20 cellular contexts compared by ENCODE assay signal in genomic region chr1:40583980-40584379, GRCh38. TPM values are rescaled to one million over a fixed set of nuclear protein-coding genes. Genes with fewer than 3 reads are reported as not detected.
A peak's percentile ranks its signal among the peaks of the same experiment; 100 is the strongest.
DNase-seq lines count a peak whose midpoint lies in the region; ATAC-seq, FAIRE-seq and TF ChIP-seq lines count a peak whose summit lies in the region.
"Had no signal": no experiment of that assay in that cellular context is flagged by ENCODE, and none has a peak within 500 bp of the region (broad histone marks: within the 10 kb centered on the region; RNA-seq: fewer than 3 reads in every experiment).

No MANE protein-coding gene starts in this region.

- H2BK5ac ChIP-seq in IMR-90 (ENCODE audit: low read depth, low read length, poor library complexity, severe bottlenecking): no peak overlapping the region

- no peak overlapping the region for H4K8ac ChIP-seq in IMR-90 (ENCODE audit: low read depth in 2 of 2, low read length in 2 of 2)

- H3K56ac ChIP-seq in IMR-90 (ENCODE audit: extremely low read depth, insufficient read depth, low read length): no peak overlapping the region

- H3K4me3 ChIP-seq in IMR-90 (ENCODE audit: insufficient read depth, low read depth, low read length) (no peak overlapping the region), astrocyte (ENCODE audit: insufficient read depth, low read depth, low read length) (no peak overlapping the region), osteoblast (ENCODE audit: insufficient read depth, low read length) (no peak overlapping the region)
- H3K4me3 ChIP-seq: Peyer's patch, transverse colon had no signal

- H3K9ac ChIP-seq in IMR-90 (ENCODE audit: low read depth, low read length): no peak overlapping the region
- H3K9ac ChIP-seq in astrocyte (ENCODE audit: low read length): no peak overlapping the region

- dilution Hi-C loops in IMR-90 (cut with HindIII; ENCODE audit: low sequenced_read_pairs, unreplicated experiment): no loop called here

- H3K79me2 ChIP-seq in astrocyte (ENCODE audit: insufficient read depth, low read length): no peaks in the 10 kb centered on the region
- no peaks in the 10 kb centered on the region for H3K79me2 ChIP-seq in osteoblast (ENCODE audit: insufficient read depth, low read length)

- TF ChIP-seq CTCF in IMR-90 (conservative IDR thresholded peaks at IDR 0.05; ENCODE audit: low read depth, low read length) (no peak), astrocyte (IDR thresholded peaks at IDR 0.05; ENCODE audit: insufficient read depth, low read depth, low read length) (no peak), osteoblast (IDR thresholded peaks at IDR 0.05; ENCODE audit: extremely low read depth, low read depth, low read length) (no peak)

- peaks cover 9% of the 10 kb centered on the region for H3K27me3 Mint-ChIP-seq in activated CD4-positive, alpha-beta T cell treated with anti-CD3 and anti-CD28 coated beads, Interleukin-2, amount 10 ng/mL, durations not matched to agents 7 days and 5 days
- peaks cover 16% of the 10 kb centered on the region for H3K27me3 Mint-ChIP-seq in astrocyte (ENCODE audit: low read depth, unreplicated experiment)

- ATAC-seq in IMR-90 (ENCODE audit: low read depth) (peak; percentile 21; the same call in 1 of the 2 replicates), GM18909 (IDR thresholded peaks at IDR 0.05; ENCODE audit: poor library complexity, unreplicated experiment) (no peak), HG02642 (IDR thresholded peaks at IDR 0.05; ENCODE audit: poor library complexity, unreplicated experiment) (no peak)
- ATAC-seq: naive thymus-derived CD4-positive, alpha-beta T cell had no signal

- no peak overlapping the region for H2AK9ac ChIP-seq in IMR-90 (replicated peaks; ENCODE audit: low read depth, low read length, poor library complexity)

- no peak overlapping the region for H2BK120ac ChIP-seq in IMR-90 (ENCODE audit: low read depth, low read length)

- H2BK20ac ChIP-seq in IMR-90 (ENCODE audit: low read depth, low read length): no peak overlapping the region

- no peak overlapping the region for H2AK5ac ChIP-seq in IMR-90 (ENCODE audit: low read depth, low read length)

- H3K9me1 ChIP-seq in IMR-90 (ENCODE audit: insufficient read depth, low read length): no peaks in the 10 kb centered on the region

- no TSS peak for BruUV-seq in IMR-90 (replicated peaks; lab: Mats Ljungman, UMichigan)

- H2AFZ ChIP-seq in IMR-90 (replicated peaks; ENCODE audit: low read length, poor library complexity): no peak overlapping the region
- no peak overlapping the region for H2AFZ ChIP-seq in astrocyte (ENCODE audit: low read depth, low read length)
- no peak overlapping the region for H2AFZ ChIP-seq in osteoblast (ENCODE audit: low read length)

- no peak overlapping the region for H4K91ac ChIP-seq in IMR-90 (ENCODE audit: insufficient read depth, low read depth, low read length)

- H3K18ac ChIP-seq in IMR-90 (ENCODE audit: low read depth, low read length): no peak overlapping the region

- no peak overlapping the region for H3K4ac ChIP-seq in IMR-90 (ENCODE audit: low read depth, low read length)

- in situ Hi-C loops in IMR-90 (cut with MboI; ENCODE audit: low sequenced_read_pairs): no loop called here

- no peak for TF ChIP-seq POLR2A in IMR-90 (IDR thresholded peaks at IDR 0.05; ENCODE audit: low read depth, low read length)

- H4K20me1 ChIP-seq in IMR-90 (ENCODE audit: insufficient read depth, low read length) (no peaks in the 10 kb centered on the region), astrocyte (ENCODE audit: insufficient read depth, low read length) (no peaks in the 10 kb centered on the region), osteoblast (ENCODE audit: insufficient read depth, low read length) (no peaks in the 10 kb centered on the region)

- H3K4me2 ChIP-seq in IMR-90 (ENCODE audit: low read depth, low read length): no peak overlapping the region
- peak overlapping the region; percentile 4 for H3K4me2 ChIP-seq in astrocyte (ENCODE audit: low read length)
- H3K4me2 ChIP-seq in osteoblast (ENCODE audit: insufficient read depth, low read length): peak overlapping the region; percentile 26

- H3K27ac ChIP-seq in IMR-90 (ENCODE audit: insufficient read depth, low read length) (no peak overlapping the region), astrocyte (ENCODE audit: low read depth, low read length) (no peak overlapping the region), osteoblast (ENCODE audit: low read depth, low read length) (no peak overlapping the region)
- H3K27ac ChIP-seq: Peyer's patch, transverse colon had no signal

- H3K4me1 ChIP-seq in IMR-90 (ENCODE audit: control insufficient read depth, insufficient read depth, low read length) (no peaks in the 10 kb centered on the region), astrocyte (ENCODE audit: insufficient read depth, low read length) (peaks cover 11% of the 10 kb centered on the region), osteoblast (ENCODE audit: insufficient read depth, low read length) (peaks cover 18% of the 10 kb centered on the region)
- H3K4me1 ChIP-seq: Peyer's patch, transverse colon had no signal

- H3K9me3 ChIP-seq in IMR-90 (ENCODE audit: control insufficient read depth, insufficient read depth, low read length): no peaks in the 10 kb centered on the region
- no peaks in the 10 kb centered on the region for H3K9me3 ChIP-seq in astrocyte (ENCODE audit: insufficient read depth, low read depth, low read length)
- H3K9me3 ChIP-seq in osteoblast (ENCODE audit: low read depth, low read length): no peaks in the 10 kb centered on the region
- H3K9me3 ChIP-seq: Peyer's patch, transverse colon had no signal

- H3K36me3 Mint-ChIP-seq in activated CD4-positive, alpha-beta T cell treated with anti-CD3 and anti-CD28 coated beads, Interleukin-2, amount 10 ng/mL, durations not matched to agents 7 days and 5 days (ENCODE audit: low read depth): no peaks in the 10 kb centered on the region
- H3K36me3 Mint-ChIP-seq in astrocyte (ENCODE audit: low read depth, unreplicated experiment): no peaks in the 10 kb centered on the region
- H3K36me3 Mint-ChIP-seq: brain; CD4-positive, CD25-positive, alpha-beta regulatory T cell; naive thymus-derived CD4-positive, alpha-beta T cell had no signal

- peaks cover 3% of the 10 kb centered on the region for H3K4me1 Mint-ChIP-seq in activated CD4-positive, alpha-beta T cell treated with anti-CD3 and anti-CD28 coated beads, Interleukin-2, amount 10 ng/mL, durations not matched to agents 7 days and 5 days
- peaks cover 15% of the 10 kb centered on the region for H3K4me1 Mint-ChIP-seq in astrocyte (ENCODE audit: low read depth, unreplicated experiment)
- H3K4me1 Mint-ChIP-seq: brain; naive thymus-derived CD4-positive, alpha-beta T cell had no signal

- H3K79me1 ChIP-seq in IMR-90 (ENCODE audit: low read depth in 1 of 2, low read length in 2 of 2): no peaks in the 10 kb centered on the region

- H3K36me3 ChIP-seq in IMR-90 (ENCODE audit: control insufficient read depth, insufficient read depth, low read length) (no peaks in the 10 kb centered on the region), astrocyte (ENCODE audit: insufficient read depth, low read length) (no peaks in the 10 kb centered on the region), osteoblast (ENCODE audit: insufficient read depth, low read length) (no peaks in the 10 kb centered on the region)
- H3K36me3 ChIP-seq: Peyer's patch, transverse colon had no signal

- H3K23ac ChIP-seq in IMR-90 (ENCODE audit: low read depth, low read length): no peak overlapping the region

- no CpG with 5 or more reads among the region's 6 CpGs for WGBS in IMR-90 (ENCODE audit: extremely low coverage in 2 of 2, insufficient read length in 1 of 2), 2 experiments

- POLR2A ChIA-PET in activated CD4-positive, alpha-beta T cell treated with anti-CD3 and anti-CD28 coated beads, Interleukin-2, amount 10 ng/mL, durations not matched to agents 7 days and 5 days (lab: Charles Lee): no interaction called here
- POLR2A ChIA-PET in IMR-90 (lab: Charles Lee; ENCODE audit: unreplicated experiment): no interaction called here

- no peak for FAIRE-seq in astrocyte (lab: Jason Lieb, UNC)
- FAIRE-seq: A204.1 had no signal

- H4K5ac ChIP-seq in IMR-90 (ENCODE audit: low read depth, low read length): no peak overlapping the region

- DNase-seq in activated CD4-positive, alpha-beta T cell treated with anti-CD3 and anti-CD28 coated beads for 48 hours: peak; percentile 12
- no peak for DNase-seq in activated CD4-positive, alpha-beta T cell treated with anti-CD3 and anti-CD28 coated beads, Interleukin-2, amount 10 ng/mL, durations not matched to agents 7 days and 5 days
- DNase-seq in IMR-90: no peak
- DNase-seq in astrocyte (ENCODE audit: low read depth): no peak
- DNase-seq in osteoblast (ENCODE audit: insufficient read length, low spot score, missing footprints): no peak
- DNase-seq in SW 1271 (lab: John Stamatoyannopoulos, UW): no peak
- DNase-seq: CD4-positive, CD25-positive, alpha-beta regulatory T cell; GOT3; naive thymus-derived CD4-positive, alpha-beta T cell; NCI-H2029 treated with DMSO at 0.1 percent for 48 hours; NCI-H2227 treated with DMSO at 0.1 percent for 48 hours; NCI-H526 treated with DMSO at 0.1 percent for 48 hours; Peyer's patch; SIG-M5; transverse colon had no signal

- CTCF ChIA-PET in activated CD4-positive, alpha-beta T cell treated with anti-CD3 and anti-CD28 coated beads, Interleukin-2, amount 10 ng/mL, durations not matched to agents 7 days and 5 days (lab: Charles Lee): no interaction called here
- CTCF ChIA-PET in IMR-90 (lab: Yijun Ruan, JAX): no interaction called here

- H3K4me3 Mint-ChIP-seq in activated CD4-positive, alpha-beta T cell treated with anti-CD3 and anti-CD28 coated beads, Interleukin-2, amount 10 ng/mL, durations not matched to agents 7 days and 5 days: no peak overlapping the region
- H3K4me3 Mint-ChIP-seq in astrocyte (ENCODE audit: unreplicated experiment): no peak overlapping the region
- H3K4me3 Mint-ChIP-seq: brain; CD4-positive, CD25-positive, alpha-beta regulatory T cell; naive thymus-derived CD4-positive, alpha-beta T cell had no signal

- no peak overlapping the region for H3K14ac ChIP-seq in IMR-90 (replicated peaks; ENCODE audit: low read depth, low read length)

- intact Hi-C loops in IMR-90 (cut with micrococcal nuclease): no loop called here

- no peak overlapping the region for H2BK15ac ChIP-seq in IMR-90 (ENCODE audit: low read depth, low read length)

- TF ChIP-seq RAD21 in IMR-90 (IDR thresholded peaks at IDR 0.05; ENCODE audit: low read length): no peak

- peaks cover 15% of the 10 kb centered on the region for H3K27me3 ChIP-seq in IMR-90 (ENCODE audit: control insufficient read depth, insufficient read depth, low read length)
- peaks cover 14% of the 10 kb centered on the region for H3K27me3 ChIP-seq in astrocyte (ENCODE audit: insufficient read depth, low read length)
- peaks cover 29% of the 10 kb centered on the region for H3K27me3 ChIP-seq in osteoblast (ENCODE audit: insufficient read depth, low read length)
- H3K27me3 ChIP-seq: Peyer's patch, transverse colon had no signal

- no peak overlapping the region for H3K27ac Mint-ChIP-seq in activated CD4-positive, alpha-beta T cell treated with anti-CD3 and anti-CD28 coated beads, Interleukin-2, amount 10 ng/mL, durations not matched to agents 7 days and 5 days
- H3K27ac Mint-ChIP-seq in astrocyte (ENCODE audit: unreplicated experiment): peak overlapping the region; percentile 58
- H3K27ac Mint-ChIP-seq: activated T-helper 2 cell treated with anti-CD3 and anti-CD28 coated beads, Interferon-gamma antibody, Interleukin-2, Interleukin-4, amounts not matched to agents 10 μg/mL and 5 μg/mL and 100 μg/mL, durations not matched to agents 14 hours and 24 hours and 36 hours; brain; CD4-positive, CD25-positive, alpha-beta regulatory T cell; naive thymus-derived CD4-positive, alpha-beta T cell had no signal

- no peaks in the 10 kb centered on the region for H3K9me3 Mint-ChIP-seq in activated CD4-positive, alpha-beta T cell treated with anti-CD3 and anti-CD28 coated beads, Interleukin-2, amount 10 ng/mL, durations not matched to agents 7 days and 5 days
- no peaks in the 10 kb centered on the region for H3K9me3 Mint-ChIP-seq in astrocyte (ENCODE audit: unreplicated experiment)
- H3K9me3 Mint-ChIP-seq: activated T-helper 2 cell treated with anti-CD3 and anti-CD28 coated beads, Interferon-gamma antibody, Interleukin-2, Interleukin-4, amounts not matched to agents 10 μg/mL and 5 μg/mL and 100 μg/mL, durations not matched to agents 14 hours and 24 hours and 36 hours; naive thymus-derived CD4-positive, alpha-beta T cell had no signal

RNA-seq across cellular contexts. Expression of gene ZNF684, which starts 52.5 kb away (rescaled TPM):
- 1 to 10 TPM; 5.5 to 8.8 TPM for total RNA-seq in activated CD4-positive, alpha-beta T cell treated with anti-CD3 and anti-CD28 coated beads, Interleukin-2, amount 10 ng/mL, durations not matched to agents 7 days and 5 days
- total RNA-seq in IMR-90 (2012; rRNA removed) (4.1 and 5.0 TPM in 2 replicates), astrocyte (3.9 and 5.8 TPM in 2 replicates), osteoblast (3.6 and 3.8 TPM in 2 replicates)
- polyA plus RNA-seq in IMR-90 (2012; rRNA removed): 1.4 and 1.8 TPM in 2 replicates
- 0.37 and 1.4 TPM in 2 replicates for polyA plus RNA-seq in IMR-90 (2012; cell fraction: cytosol; rRNA removed)
- polyA plus RNA-seq in IMR-90 (2012; cell fraction: nucleus; rRNA removed; ENCODE audit: low replicate concordance): 0.63 and 4.1 TPM in 2 replicates
